ENCODE assay signal across 1 cellular context in the genomic region with DNA sequence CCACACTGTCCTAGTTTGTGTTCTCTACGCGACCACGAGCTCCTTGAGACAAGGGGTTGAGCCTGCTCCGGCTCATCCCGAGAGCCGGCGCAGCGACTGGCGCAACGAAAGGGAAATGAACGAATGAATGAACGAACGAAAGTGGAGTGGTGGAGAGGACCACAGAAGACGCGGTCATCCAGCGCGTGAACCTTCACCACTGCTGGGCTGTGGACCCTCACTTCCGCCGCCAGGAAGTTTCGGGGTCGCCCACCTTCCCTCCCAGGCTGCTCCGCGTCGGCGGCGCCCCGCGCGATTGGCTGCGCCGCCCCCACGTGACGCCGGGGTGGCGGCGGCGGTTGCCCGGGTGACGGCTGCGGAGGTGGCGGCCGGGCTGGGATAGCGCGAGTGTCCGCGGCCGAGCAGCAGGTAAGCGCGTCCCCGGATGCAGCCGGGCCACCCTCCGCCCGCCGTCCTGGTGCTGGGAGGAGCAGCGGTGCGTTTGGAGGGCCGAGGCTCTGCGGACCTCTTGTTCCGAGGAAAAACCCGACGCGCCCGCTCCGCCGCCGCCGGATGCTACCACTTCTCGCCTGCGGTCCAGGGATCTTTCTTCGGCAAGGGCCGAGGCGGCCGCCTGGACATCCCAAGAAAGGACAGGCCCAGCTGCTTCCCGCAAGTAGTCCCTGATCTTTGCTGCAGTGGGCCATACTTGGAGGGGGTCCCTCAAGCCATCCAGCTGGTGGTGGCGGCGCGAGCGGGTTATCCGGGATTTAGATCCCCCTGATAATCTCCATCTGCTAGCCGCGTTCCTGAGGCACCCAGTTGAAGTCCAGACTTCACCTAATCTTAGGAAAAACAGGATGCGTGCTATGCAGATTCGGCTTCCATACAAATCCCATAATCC.
TF ChIP-seq lines count a peak whose summit lies in the region.

A gene with protein sequence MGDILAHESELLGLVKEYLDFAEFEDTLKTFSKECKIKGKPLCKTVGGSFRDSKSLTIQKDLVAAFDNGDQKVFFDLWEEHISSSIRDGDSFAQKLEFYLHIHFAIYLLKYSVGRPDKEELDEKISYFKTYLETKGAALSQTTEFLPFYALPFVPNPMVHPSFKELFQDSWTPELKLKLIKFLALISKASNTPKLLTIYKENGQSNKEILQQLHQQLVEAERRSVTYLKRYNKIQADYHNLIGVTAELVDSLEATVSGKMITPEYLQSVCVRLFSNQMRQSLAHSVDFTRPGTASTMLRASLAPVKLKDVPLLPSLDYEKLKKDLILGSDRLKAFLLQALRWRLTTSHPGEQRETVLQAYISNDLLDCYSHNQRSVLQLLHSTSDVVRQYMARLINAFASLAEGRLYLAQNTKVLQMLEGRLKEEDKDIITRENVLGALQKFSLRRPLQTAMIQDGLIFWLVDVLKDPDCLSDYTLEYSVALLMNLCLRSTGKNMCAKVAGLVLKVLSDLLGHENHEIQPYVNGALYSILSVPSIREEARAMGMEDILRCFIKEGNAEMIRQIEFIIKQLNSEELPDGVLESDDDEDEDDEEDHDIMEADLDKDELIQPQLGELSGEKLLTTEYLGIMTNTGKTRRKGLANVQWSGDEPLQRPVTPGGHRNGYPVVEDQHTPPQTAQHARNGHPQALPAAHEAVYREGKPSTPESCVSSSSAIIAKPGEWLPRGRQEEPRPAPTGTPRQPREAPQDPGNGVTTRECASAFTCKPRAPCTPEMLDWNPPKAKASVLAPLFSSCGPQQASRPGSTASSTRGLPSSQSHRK (plus strand): TSS at position 341 of the 883 bp plus-strand sequence. CDS start 7,608 bp downstream, outside the sequence.

TF ChIP-seq in HepG2, 621 proteins besides CTCF, POLR2A, EP300 and RAD21 (continued from another document and continues in another):
- TF ChIP-seq CBX5 (CRISPR knock-in tag; IDR thresholded peaks at IDR 0.05; ENCODE audit: borderline replicate concordance) (peak; percentile 12; the same call in 1 of the 2 replicates), ZNF263 (CRISPR knock-in tag; IDR thresholded peaks at IDR 0.05) (peak; percentile 65), ZNF329 (CRISPR knock-in tag; IDR thresholded peaks at IDR 0.05; ENCODE audit: low read depth) (0 out of 2 replicates have a peak, but pooled peaks have one; percentile 10), IRX3 (CRISPR knock-in tag; IDR thresholded peaks at IDR 0.05; ENCODE audit: borderline replicate concordance, low read depth) (no peak), ATAD3A (CRISPR knock-in tag; IDR thresholded peaks at IDR 0.05) (no peak), KLF9 (CRISPR knock-in tag; IDR thresholded peaks at IDR 0.05; ENCODE audit: low read depth) (no peak), MAZ (IDR thresholded peaks at IDR 0.05; ENCODE audit: borderline replicate concordance, low read depth, low read length) (no peak), MAZ (CRISPR knock-in tag; IDR thresholded peaks at IDR 0.05; ENCODE audit: low read depth) (peak; percentile 94), PAWR (CRISPR knock-in tag; IDR thresholded peaks at IDR 0.05; ENCODE audit: borderline replicate concordance) (0 out of 2 replicates have a peak, but pooled peaks have one; percentile 30), KMT2A (CRISPR knock-in tag; IDR thresholded peaks at IDR 0.05) (peak; percentile 94), GZF1 (CRISPR knock-in tag; IDR thresholded peaks at IDR 0.05) (no peak), ZNF543 (CRISPR knock-in tag; IDR thresholded peaks at IDR 0.05) (peak; percentile 96), ZNF878 (CRISPR knock-in tag; IDR thresholded peaks at IDR 0.05) (no peak), MTF2 (CRISPR knock-in tag; IDR thresholded peaks at IDR 0.05; ENCODE audit: borderline replicate concordance) (0 out of 2 replicates have a peak, but pooled peaks have one; percentile 72), ZNF75D (CRISPR knock-in tag; IDR thresholded peaks at IDR 0.05; ENCODE audit: borderline replicate concordance) (no peak; the same call in 1 of the 2 replicates), ZNF644 (CRISPR knock-in tag; IDR thresholded peaks at IDR 0.05; ENCODE audit: low read depth) (no peak), IKZF1 (IDR thresholded peaks at IDR 0.05) (no peak), ZSCAN30 (CRISPR knock-in tag; IDR thresholded peaks at IDR 0.05) (no peak), FOXA1 (IDR thresholded peaks at IDR 0.05) (no peak), FOXA1 (CRISPR knock-in tag; IDR thresholded peaks at IDR 0.05) (no peak), SP1 (IDR thresholded peaks at IDR 0.05) (no peak), SP1 (CRISPR knock-in tag; IDR thresholded peaks at IDR 0.05) (no peak), ZNF674 (CRISPR knock-in tag; IDR thresholded peaks at IDR 0.05; ENCODE audit: low read depth) (0 out of 2 replicates have a peak, but pooled peaks have one; percentile 86), ZNF563 (CRISPR knock-in tag; IDR thresholded peaks at IDR 0.05) (peak; percentile 50; the same call in 1 of the 2 replicates), ZNF383 (CRISPR knock-in tag; IDR thresholded peaks at IDR 0.05; ENCODE audit: borderline replicate concordance) (peak; percentile 25; the same call in 1 of the 2 replicates), TAF15 (IDR thresholded peaks at IDR 0.05; ENCODE audit: low read depth, low read length, poor library complexity, severe bottlenecking) (no peak), POLR2AphosphoS5 (IDR thresholded peaks at IDR 0.05; ENCODE audit: low read depth, low read length) (peak; percentile 96), ZMYM2 (CRISPR knock-in tag; IDR thresholded peaks at IDR 0.05) (no peak), ZNF552 (CRISPR knock-in tag; IDR thresholded peaks at IDR 0.05; ENCODE audit: borderline replicate concordance) (peak; percentile 61; the same call in 1 of the 2 replicates), ZNF143 (CRISPR knock-in tag; IDR thresholded peaks at IDR 0.05) (peak; percentile 88)
- TF ChIP-seq, protein P1, sequence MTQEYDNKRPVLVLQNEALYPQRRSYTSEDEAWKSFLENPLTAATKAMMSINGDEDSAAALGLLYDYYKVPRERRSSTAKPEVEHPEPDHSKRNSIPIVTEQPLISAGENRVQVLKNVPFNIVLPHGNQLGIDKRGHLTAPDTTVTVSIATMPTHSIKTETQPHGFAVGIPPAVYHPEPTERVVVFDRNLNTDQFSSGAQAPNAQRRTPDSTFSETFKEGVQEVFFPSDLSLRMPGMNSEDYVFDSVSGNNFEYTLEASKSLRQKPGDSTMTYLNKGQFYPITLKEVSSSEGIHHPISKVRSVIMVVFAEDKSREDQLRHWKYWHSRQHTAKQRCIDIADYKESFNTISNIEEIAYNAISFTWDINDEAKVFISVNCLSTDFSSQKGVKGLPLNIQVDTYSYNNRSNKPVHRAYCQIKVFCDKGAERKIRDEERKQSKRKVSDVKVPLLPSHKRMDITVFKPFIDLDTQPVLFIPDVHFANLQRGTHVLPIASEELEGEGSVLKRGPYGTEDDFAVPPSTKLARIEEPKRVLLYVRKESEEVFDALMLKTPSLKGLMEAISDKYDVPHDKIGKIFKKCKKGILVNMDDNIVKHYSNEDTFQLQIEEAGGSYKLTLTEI (CRISPR knock-in tag; conservative IDR thresholded peaks at IDR 0.05): no peak
- TF ChIP-seq, protein P2, sequence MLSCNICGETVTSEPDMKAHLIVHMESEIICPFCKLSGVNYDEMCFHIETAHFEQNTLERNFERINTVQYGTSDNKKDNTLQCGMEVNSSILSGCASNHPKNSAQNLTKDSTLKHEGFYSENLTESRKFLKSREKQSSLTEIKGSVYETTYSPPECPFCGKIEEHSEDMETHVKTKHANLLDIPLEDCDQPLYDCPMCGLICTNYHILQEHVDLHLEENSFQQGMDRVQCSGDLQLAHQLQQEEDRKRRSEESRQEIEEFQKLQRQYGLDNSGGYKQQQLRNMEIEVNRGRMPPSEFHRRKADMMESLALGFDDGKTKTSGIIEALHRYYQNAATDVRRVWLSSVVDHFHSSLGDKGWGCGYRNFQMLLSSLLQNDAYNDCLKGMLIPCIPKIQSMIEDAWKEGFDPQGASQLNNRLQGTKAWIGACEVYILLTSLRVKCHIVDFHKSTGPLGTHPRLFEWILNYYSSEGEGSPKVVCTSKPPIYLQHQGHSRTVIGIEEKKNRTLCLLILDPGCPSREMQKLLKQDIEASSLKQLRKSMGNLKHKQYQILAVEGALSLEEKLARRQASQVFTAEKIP (CRISPR knock-in tag; IDR thresholded peaks at IDR 0.05; ENCODE audit: borderline replicate concordance): no peak
- TF ChIP-seq, protein P3, sequence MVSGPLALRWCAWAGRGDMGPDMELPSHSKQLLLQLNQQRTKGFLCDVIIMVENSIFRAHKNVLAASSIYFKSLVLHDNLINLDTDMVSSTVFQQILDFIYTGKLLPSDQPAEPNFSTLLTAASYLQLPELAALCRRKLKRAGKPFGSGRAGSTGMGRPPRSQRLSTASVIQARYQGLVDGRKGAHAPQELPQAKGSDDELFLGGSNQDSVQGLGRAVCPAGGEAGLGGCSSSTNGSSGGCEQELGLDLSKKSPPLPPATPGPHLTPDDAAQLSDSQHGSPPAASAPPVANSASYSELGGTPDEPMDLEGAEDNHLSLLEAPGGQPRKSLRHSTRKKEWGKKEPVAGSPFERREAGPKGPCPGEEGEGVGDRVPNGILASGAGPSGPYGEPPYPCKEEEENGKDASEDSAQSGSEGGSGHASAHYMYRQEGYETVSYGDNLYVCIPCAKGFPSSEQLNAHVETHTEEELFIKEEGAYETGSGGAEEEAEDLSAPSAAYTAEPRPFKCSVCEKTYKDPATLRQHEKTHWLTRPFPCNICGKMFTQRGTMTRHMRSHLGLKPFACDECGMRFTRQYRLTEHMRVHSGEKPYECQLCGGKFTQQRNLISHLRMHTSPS (CRISPR knock-in tag; IDR thresholded peaks at IDR 0.05; ENCODE audit: low read depth): no peak
- TF ChIP-seq, protein P4, sequence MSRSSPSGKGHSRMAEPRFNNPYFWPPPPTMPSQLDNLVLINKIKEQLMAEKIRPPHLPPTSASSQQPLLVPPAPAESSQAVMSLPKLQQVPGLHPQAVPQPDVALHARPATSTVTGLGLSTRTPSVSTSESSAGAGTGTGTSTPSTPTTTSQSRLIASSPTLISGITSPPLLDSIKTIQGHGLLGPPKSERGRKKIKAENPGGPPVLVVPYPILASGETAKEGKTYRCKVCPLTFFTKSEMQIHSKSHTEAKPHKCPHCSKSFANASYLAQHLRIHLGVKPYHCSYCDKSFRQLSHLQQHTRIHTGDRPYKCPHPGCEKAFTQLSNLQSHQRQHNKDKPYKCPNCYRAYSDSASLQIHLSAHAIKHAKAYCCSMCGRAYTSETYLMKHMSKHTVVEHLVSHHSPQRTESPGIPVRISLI (CRISPR knock-in tag; IDR thresholded peaks at IDR 0.05; ENCODE audit: borderline replicate concordance): peak; percentile 26; the same call in 1 of the 2 replicates
- TF ChIP-seq, protein P5, sequence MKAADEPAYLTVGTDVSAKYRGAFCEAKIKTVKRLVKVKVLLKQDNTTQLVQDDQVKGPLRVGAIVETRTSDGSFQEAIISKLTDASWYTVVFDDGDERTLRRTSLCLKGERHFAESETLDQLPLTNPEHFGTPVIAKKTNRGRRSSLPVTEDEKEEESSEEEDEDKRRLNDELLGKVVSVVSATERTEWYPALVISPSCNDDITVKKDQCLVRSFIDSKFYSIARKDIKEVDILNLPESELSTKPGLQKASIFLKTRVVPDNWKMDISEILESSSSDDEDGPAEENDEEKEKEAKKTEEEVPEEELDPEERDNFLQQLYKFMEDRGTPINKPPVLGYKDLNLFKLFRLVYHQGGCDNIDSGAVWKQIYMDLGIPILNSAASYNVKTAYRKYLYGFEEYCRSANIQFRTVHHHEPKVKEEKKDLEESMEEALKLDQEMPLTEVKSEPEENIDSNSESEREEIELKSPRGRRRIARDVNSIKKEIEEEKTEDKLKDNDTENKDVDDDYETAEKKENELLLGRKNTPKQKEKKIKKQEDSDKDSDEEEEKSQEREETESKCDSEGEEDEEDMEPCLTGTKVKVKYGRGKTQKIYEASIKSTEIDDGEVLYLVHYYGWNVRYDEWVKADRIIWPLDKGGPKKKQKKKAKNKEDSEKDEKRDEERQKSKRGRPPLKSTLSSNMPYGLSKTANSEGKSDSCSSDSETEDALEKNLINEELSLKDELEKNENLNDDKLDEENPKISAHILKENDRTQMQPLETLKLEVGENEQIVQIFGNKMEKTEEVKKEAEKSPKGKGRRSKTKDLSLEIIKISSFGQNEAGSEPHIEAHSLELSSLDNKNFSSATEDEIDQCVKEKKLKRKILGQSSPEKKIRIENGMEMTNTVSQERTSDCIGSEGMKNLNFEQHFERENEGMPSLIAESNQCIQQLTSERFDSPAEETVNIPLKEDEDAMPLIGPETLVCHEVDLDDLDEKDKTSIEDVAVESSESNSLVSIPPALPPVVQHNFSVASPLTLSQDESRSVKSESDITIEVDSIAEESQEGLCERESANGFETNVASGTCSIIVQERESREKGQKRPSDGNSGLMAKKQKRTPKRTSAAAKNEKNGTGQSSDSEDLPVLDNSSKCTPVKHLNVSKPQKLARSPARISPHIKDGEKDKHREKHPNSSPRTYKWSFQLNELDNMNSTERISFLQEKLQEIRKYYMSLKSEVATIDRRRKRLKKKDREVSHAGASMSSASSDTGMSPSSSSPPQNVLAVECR (CRISPR knock-in tag; IDR thresholded peaks at IDR 0.05; ENCODE audit: borderline replicate concordance): peak; percentile 98
- TF ChIP-seq, protein P6, sequence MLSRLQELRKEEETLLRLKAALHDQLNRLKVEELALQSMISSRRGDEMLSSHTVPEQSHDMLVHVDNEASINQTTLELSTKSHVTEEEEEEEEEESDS (CRISPR knock-in tag; IDR thresholded peaks at IDR 0.05; ENCODE audit: borderline replicate concordance): no peak
- TF ChIP-seq, protein P7, sequence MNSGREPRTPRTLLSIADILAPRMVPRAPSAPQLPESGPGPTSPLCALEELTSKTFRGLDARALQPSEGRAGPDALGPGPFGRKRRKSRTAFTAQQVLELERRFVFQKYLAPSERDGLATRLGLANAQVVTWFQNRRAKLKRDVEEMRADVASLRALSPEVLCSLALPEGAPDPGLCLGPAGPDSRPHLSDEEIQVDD (CRISPR knock-in tag; IDR thresholded peaks at IDR 0.05; ENCODE audit: borderline replicate concordance): peak; percentile 70
- TF ChIP-seq, protein P8, sequence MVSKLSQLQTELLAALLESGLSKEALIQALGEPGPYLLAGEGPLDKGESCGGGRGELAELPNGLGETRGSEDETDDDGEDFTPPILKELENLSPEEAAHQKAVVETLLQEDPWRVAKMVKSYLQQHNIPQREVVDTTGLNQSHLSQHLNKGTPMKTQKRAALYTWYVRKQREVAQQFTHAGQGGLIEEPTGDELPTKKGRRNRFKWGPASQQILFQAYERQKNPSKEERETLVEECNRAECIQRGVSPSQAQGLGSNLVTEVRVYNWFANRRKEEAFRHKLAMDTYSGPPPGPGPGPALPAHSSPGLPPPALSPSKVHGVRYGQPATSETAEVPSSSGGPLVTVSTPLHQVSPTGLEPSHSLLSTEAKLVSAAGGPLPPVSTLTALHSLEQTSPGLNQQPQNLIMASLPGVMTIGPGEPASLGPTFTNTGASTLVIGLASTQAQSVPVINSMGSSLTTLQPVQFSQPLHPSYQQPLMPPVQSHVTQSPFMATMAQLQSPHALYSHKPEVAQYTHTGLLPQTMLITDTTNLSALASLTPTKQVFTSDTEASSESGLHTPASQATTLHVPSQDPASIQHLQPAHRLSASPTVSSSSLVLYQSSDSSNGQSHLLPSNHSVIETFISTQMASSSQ (IDR thresholded peaks at IDR 0.05; ENCODE audit: low read depth): no peak
- TF ChIP-seq, protein P8 (CRISPR knock-in tag; IDR thresholded peaks at IDR 0.05; ENCODE audit: borderline replicate concordance): peak; percentile 35; the same call in 1 of the 2 replicates
